Comparison of ENCODE assay signal across 8 cellular contexts in the genomic region with DNA sequence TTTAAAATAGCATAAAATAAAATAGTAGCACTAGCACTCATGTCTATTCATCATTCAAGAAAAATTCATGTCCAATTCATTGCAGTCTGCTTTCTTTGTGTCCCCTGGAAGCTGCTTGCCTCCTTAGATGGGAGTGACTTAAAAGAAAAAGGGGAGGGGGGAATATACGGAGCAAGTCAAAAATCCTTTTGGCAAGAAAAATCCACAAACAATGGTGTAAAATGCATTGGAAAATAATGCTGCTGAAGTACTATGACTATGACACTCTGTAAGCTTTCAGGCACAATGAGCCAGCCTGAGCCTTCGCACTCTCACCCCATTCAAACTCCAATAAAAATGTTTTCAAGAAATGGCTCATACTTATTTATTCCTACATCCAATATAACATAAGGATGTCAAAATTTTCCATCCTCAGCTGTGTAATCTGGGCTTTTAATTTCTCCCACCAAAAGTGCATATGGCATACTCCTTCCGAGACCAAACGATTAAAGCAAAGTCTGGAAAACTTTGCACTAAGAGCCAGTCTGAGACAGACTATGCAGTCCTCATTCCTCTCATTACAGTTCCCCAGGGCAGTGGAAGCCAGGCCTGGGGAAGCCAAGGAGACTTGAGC. TPM values are rescaled to one million over a fixed set of nuclear protein-coding genes. Genes with fewer than 3 reads are reported as not detected.
DNase-seq lines count a peak whose midpoint lies in the region; ATAC-seq, FAIRE-seq and TF ChIP-seq lines count a peak whose summit lies in the region.

No MANE protein-coding gene starts in this region.

- H2AFZ ChIP-seq in KMS-11 (ENCODE audit: low read depth): peak overlapping the region; percentile 86

- CTCF ChIA-PET in A673 (lab: Charles Lee): no interaction called here

- no TSS peak for BruUV-seq in A673 (replicated peaks; lab: Mats Ljungman, UMichigan)

- H3K27ac ChIP-seq in A673 (ENCODE audit: low read depth, low read length, poor library complexity, severe bottlenecking) (peak overlapping the region; percentile 12), KMS-11 (no peak overlapping the region), caudate nucleus (ENCODE audit: low read depth, low read length) (peak overlapping the region; percentile 61), right lobe of liver (peak overlapping the region; percentile 87 to 95 (median 93)), transverse colon (peak overlapping the region; percentile 89 to 94 (median 93))

- in situ Hi-C loops in transverse colon (cut with MboI; ENCODE audit: low pct_ligation_motif_present in 1 of 4, low pct_unique_long_range_greater_than_20kb in 1 of 4, low sequenced_read_pairs in 3 of 4): no loop called here

- no peak for FAIRE-seq in GM19239 (lab: Jason Lieb, UNC)

- H3K27me3 ChIP-seq in A673 (replicated peaks; ENCODE audit: insufficient read depth, low read depth, low read length, poor library complexity) (no peaks in the 10 kb centered on the region), KMS-11 (ENCODE audit: insufficient read depth, low read depth) (no peaks in the 10 kb centered on the region), right lobe of liver (no peaks in the 10 kb centered on the region), transverse colon (no peaks in the 10 kb centered on the region)

- H3K9me3 ChIP-seq in A673 (ENCODE audit: low read depth, low read length, poor library complexity, severe bottlenecking): no peaks in the 10 kb centered on the region
- H3K9me3 ChIP-seq in right lobe of liver: no peaks in the 10 kb centered on the region
- no peaks in the 10 kb centered on the region for H3K9me3 ChIP-seq in transverse colon

- TF ChIP-seq POLR2A in right lobe of liver (IDR thresholded peaks at IDR 0.05): no peak
- TF ChIP-seq POLR2A in transverse colon (IDR thresholded peaks at IDR 0.05): no peak

- H3K36me3 ChIP-seq in A673 (ENCODE audit: insufficient read depth, low read length, poor library complexity, severe bottlenecking) (no peaks in the 10 kb centered on the region), KMS-11 (ENCODE audit: insufficient read depth) (no peaks in the 10 kb centered on the region), right lobe of liver (no peaks in the 10 kb centered on the region), transverse colon (no peaks in the 10 kb centered on the region)

- H4K20me1 ChIP-seq in KMS-11 (ENCODE audit: insufficient read depth): no peaks in the 10 kb centered on the region

- TF ChIP-seq CTCF in A673 (conservative IDR thresholded peaks at IDR 0.05; ENCODE audit: low read depth, low read length) (no peak), KMS-11 (conservative IDR thresholded peaks at IDR 0.05; ENCODE audit: low read depth, low read length) (no peak), right lobe of liver (IDR thresholded peaks at IDR 0.05) (no peak), transverse colon (IDR thresholded peaks at IDR 0.05) (no peak)

- peak overlapping the region; percentile 77 for H3K4me2 ChIP-seq in KMS-11

- WGBS in right lobe of liver (ENCODE audit: insufficient coverage, low coverage, low lambda C conversion rate, missing lambda C conversion rate): 19% methylated on average over 4 of the region's 4 CpGs
- 17 to 23% methylated on average over 4 of the region's 4 CpGs for WGBS in transverse colon (ENCODE audit: low coverage in 1 of 2), 2 donors

- H3K4me3 ChIP-seq in A673 (ENCODE audit: low read depth, low read length, poor library complexity, severe bottlenecking) (peak overlapping the region; percentile 60), KMS-11 (IDR thresholded peaks at IDR 0.05; ENCODE audit: insufficient read depth, low read depth, low read length) (no peak overlapping the region), right lobe of liver (peak overlapping the region; percentile 61 to 69 (median 65)), transverse colon (peak overlapping the region; percentile 38 to 80 (median 62))

- POLR2A ChIA-PET in A673 (lab: Charles Lee; ENCODE audit: low non-redundant PET): interaction anchor here (0.6 to 1.0 kb wide), 3 partner anchors 59 to 1380 kb away, joined by 3 to 7 read pairs (median 4); no protein-coding TSS in a partner anchor

- intact Hi-C loops in A673 (cut with micrococcal nuclease; ENCODE audit: unreplicated experiment) (loop anchor here (2.0 kb wide), 1 partner anchor 59 kb away; no protein-coding TSS in a partner anchor), right lobe of liver (cut with DNase I) (no loop called here), transverse colon (cut with DNase I; ENCODE audit: low total_unique reads) (no loop called here), posterior cingulate gyrus (cut with DNase I) (loop anchor here (5.0 kb wide), 1 partner anchor 59 kb away; no protein-coding TSS in a partner anchor)

- H3K79me2 ChIP-seq in KMS-11 (ENCODE audit: insufficient read depth, low read depth): no peaks in the 10 kb centered on the region

- DNase-seq in A673 (ENCODE audit: low spot score) (peak; percentile 74), caudate nucleus (lab: John Stamatoyannopoulos, UW) (no peak), right lobe of liver (no peak), transverse colon (no peak), posterior cingulate gyrus (no peak), DMS 273 (lab: John Stamatoyannopoulos, UW; ENCODE audit: unreplicated experiment) (no peak), GM19239 (ENCODE audit: insufficient read length, low spot score) (no peak)

- no peak overlapping the region for H3K9ac ChIP-seq in KMS-11

- no peak for TF ChIP-seq EP300 in transverse colon (IDR thresholded peaks at IDR 0.05; ENCODE audit: low read depth)

- H3K4me1 ChIP-seq in A673 (ENCODE audit: insufficient read depth, low read length, poor library complexity, severe bottlenecking): peaks cover 23% of the 10 kb centered on the region
- peaks cover 12% of the 10 kb centered on the region for H3K4me1 ChIP-seq in KMS-11 (ENCODE audit: low read depth, poor library complexity, severe bottlenecking)
- peaks cover 0 to 17% (median 0%) of the 10 kb centered on the region in 4 donors for H3K4me1 ChIP-seq in right lobe of liver
- peaks cover 7 to 30% (median 20%) of the 10 kb centered on the region in 4 donors for H3K4me1 ChIP-seq in transverse colon

- peak in 1 of 4 donors; percentile 8 for ATAC-seq in right lobe of liver

RNA-seq across cellular contexts. Expression of a gene that starts 0.8 kb away (rescaled TPM):
- total RNA-seq in A673 (2021) (5.6 and 6.6 TPM in 2 replicates), right lobe of liver (10 to 100 TPM in 4 of 6 experiments, 1 to 10 TPM in 2; 5.1 to 59.8 (median 26.2) TPM), transverse colon (10 to 100 TPM; 34.6 to 82.7 (median 72.3) TPM)

Comparison
In these comparisons a context has a peak if more than half of its experiments do, and no peak if none do; other contexts are left out.
1. intact Hi-C loops: an anchor here in A673 (2.0 kb wide) and posterior cingulate gyrus (5.0 kb wide); none called in right lobe of liver and transverse colon.